Comparison of ENCODE assay signal across 29 cellular contexts in the genomic region with DNA sequence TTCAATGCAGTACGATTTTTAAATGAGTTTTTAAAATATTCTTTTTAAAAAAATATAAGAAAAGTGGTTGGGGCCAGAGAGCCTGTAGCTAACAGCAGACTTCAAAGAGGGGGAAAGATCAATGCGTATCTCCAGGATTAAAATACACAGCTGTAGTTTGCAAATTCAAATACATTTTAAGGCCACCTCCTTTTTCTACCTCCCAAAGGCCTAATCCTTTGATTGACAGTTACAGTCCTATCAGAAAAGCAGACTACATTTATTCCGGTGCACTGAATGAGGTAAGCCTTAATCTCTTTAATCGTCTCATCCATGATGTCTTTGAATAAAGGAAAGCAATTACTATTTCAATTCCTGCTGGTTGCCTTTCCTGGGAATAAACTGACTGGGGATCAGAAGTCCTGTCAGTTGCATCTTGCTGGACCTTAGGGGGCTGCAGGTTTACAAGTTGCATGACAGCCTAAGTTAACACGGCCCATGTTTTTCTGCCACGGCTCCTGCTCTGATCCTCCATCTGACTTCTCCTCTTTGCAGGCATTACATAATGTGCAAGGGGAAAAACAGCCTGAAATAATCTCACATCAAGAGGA. TPM values are rescaled to one million over a fixed set of nuclear protein-coding genes. Genes with fewer than 3 reads are reported as not detected.
DNase-seq lines count a peak whose midpoint lies in the region; ATAC-seq, FAIRE-seq and TF ChIP-seq lines count a peak whose summit lies in the region.
"Had no signal": no experiment of that assay in that cellular context is flagged by ENCODE, and none has a peak within 500 bp of the region (broad histone marks: within the 10 kb centered on the region; RNA-seq: fewer than 3 reads in every experiment).

No MANE protein-coding gene starts in this region.

- no peaks in the 10 kb centered on the region for H4K20me1 ChIP-seq in neural cell (ENCODE audit: insufficient read depth)

- no peaks in the 10 kb centered on the region for H3K36me3 ChIP-seq in neural cell (ENCODE audit: insufficient read depth, low read length)
- H3K36me3 ChIP-seq in gastrocnemius medialis: no peaks in the 10 kb centered on the region
- no peaks in the 10 kb centered on the region for H3K36me3 ChIP-seq in A673 (ENCODE audit: insufficient read depth, low read length, poor library complexity, severe bottlenecking)

- peak overlapping the region; percentile 41 for H3K4me3 ChIP-seq in neural cell (ENCODE audit: low read length)
- H3K4me3 ChIP-seq in gastrocnemius medialis: no peak overlapping the region
- H3K4me3 ChIP-seq in A673 (ENCODE audit: low read depth, low read length, poor library complexity, severe bottlenecking): no peak overlapping the region
- H3K4me3 ChIP-seq: GM23338 had no signal

- no peak for TF ChIP-seq CTCF in D721Med (IDR thresholded peaks at IDR 0.05; ENCODE audit: insufficient read depth, missing control alignments)
- TF ChIP-seq CTCF in neural cell (IDR thresholded peaks at IDR 0.05; ENCODE audit: poor library complexity, severe bottlenecking): no peak
- no peak for TF ChIP-seq CTCF in gastrocnemius medialis (IDR thresholded peaks at IDR 0.05 in 4 of 5, conservative IDR thresholded peaks at IDR 0.05 in 1 of 5)
- no peak for TF ChIP-seq CTCF in A673 (conservative IDR thresholded peaks at IDR 0.05; ENCODE audit: low read depth, low read length)

- H2AFZ ChIP-seq in neural cell (ENCODE audit: low read depth, low read length): no peak overlapping the region
- H2AFZ ChIP-seq: GM23338 had no signal

- H3K27me3 ChIP-seq in neural cell (ENCODE audit: insufficient read depth, low read depth, low read length) (peaks cover 5% of the 10 kb centered on the region), gastrocnemius medialis (no peaks in the 10 kb centered on the region), A673 (replicated peaks; ENCODE audit: insufficient read depth, low read depth, low read length, poor library complexity) (no peaks in the 10 kb centered on the region)

- POLR2A ChIA-PET in A673 (lab: Charles Lee; ENCODE audit: low non-redundant PET): no interaction called here

- peak overlapping the region; percentile 33 for H3K4me2 ChIP-seq in neural cell (ENCODE audit: low read length)
- H3K4me2 ChIP-seq: GM23338, KMS-11, SK-N-SH had no signal

- CTCF ChIA-PET in A673 (lab: Charles Lee): no interaction called here

- intact Hi-C loops in gastrocnemius medialis (cut with DNase I; ENCODE audit: low total_unique reads) (no loop called here), A673 (cut with micrococcal nuclease; ENCODE audit: unreplicated experiment) (no loop called here)

- no TSS peak for BruUV-seq in A673 (replicated peaks; lab: Mats Ljungman, UMichigan)

- peak; percentile 97 for FAIRE-seq in D721Med (lab: Jason Lieb, UNC)
- FAIRE-seq: A204.1, GM18507, RCC 7860 had no signal

- no peaks in the 10 kb centered on the region for H3K79me2 ChIP-seq in neural cell (replicated peaks; ENCODE audit: insufficient read depth, low read length)

- no peak for ATAC-seq in GM19455 (IDR thresholded peaks at IDR 0.05; ENCODE audit: unreplicated experiment)
- no peak for ATAC-seq in gastrocnemius medialis
- no peak for ATAC-seq in HG02870 (IDR thresholded peaks at IDR 0.05; ENCODE audit: unreplicated experiment)
- ATAC-seq: GM23338, T-helper 17 cell had no signal

- H3K9me3 ChIP-seq in neural cell (ENCODE audit: low read length) (no peaks in the 10 kb centered on the region), gastrocnemius medialis (no peaks in the 10 kb centered on the region), A673 (ENCODE audit: low read depth, low read length, poor library complexity, severe bottlenecking) (no peaks in the 10 kb centered on the region)
- H3K9me3 ChIP-seq: SK-N-SH had no signal

- H3K9ac ChIP-seq in neural cell (ENCODE audit: low read length): no peak overlapping the region
- H3K9ac ChIP-seq: KMS-11, SK-N-SH had no signal

- TF ChIP-seq EP300 in neural cell (conservative IDR thresholded peaks at IDR 0.05; ENCODE audit: poor library complexity, severe bottlenecking): no peak

- H3F3A ChIP-seq in neural cell (ENCODE audit: insufficient read depth, low read length, poor library complexity, severe bottlenecking): no peaks in the 10 kb centered on the region

- H3K4me1 ChIP-seq in gastrocnemius medialis: no peaks in the 10 kb centered on the region
- no peaks in the 10 kb centered on the region for H3K4me1 ChIP-seq in A673 (ENCODE audit: insufficient read depth, low read length, poor library complexity, severe bottlenecking)

- TF ChIP-seq RAD21 in neural cell (conservative IDR thresholded peaks at IDR 0.05): no peak

- no peak overlapping the region for H3K27ac ChIP-seq in neural cell (ENCODE audit: low read length)
- H3K27ac ChIP-seq in gastrocnemius medialis: no peak overlapping the region
- H3K27ac ChIP-seq in A673 (ENCODE audit: low read depth, low read length, poor library complexity, severe bottlenecking): no peak overlapping the region
- H3K27ac ChIP-seq: HL-60, KMS-11 had no signal

- TF ChIP-seq POLR2A in Raji (IDR thresholded peaks at IDR 0.05; ENCODE audit: insufficient read depth, low read depth, low read length): peak; percentile 42
- no peak for TF ChIP-seq POLR2A in gastrocnemius medialis (IDR thresholded peaks at IDR 0.05)

- DNase-seq in D721Med (ENCODE audit: insufficient read length, low spot score): no peak
- DNase-seq in NAMALWA (ENCODE audit: low spot score): peak; percentile 58
- DNase-seq in gastrocnemius medialis: no peak
- no peak for DNase-seq in A673 (ENCODE audit: low spot score)
- DNase-seq: AML-193; CD4-positive, alpha-beta memory T cell; COR-L47; DMS 273 treated with DMSO at 0.1 percent for 48 hours; DMS79; H9; HFFc6; NCI-H1092; NCI-H1417 treated with DMSO at 0.1 percent for 48 hours; NCI-H1694 treated with DMSO at 0.1 percent for 48 hours; NCI-H2081; NCI-H774; SK-N-SH; T-helper 17 cell had no signal

- in situ Hi-C loops in gastrocnemius medialis (cut with MboI; ENCODE audit: low sequenced_read_pairs in 4 of 4): loop anchor here in 1 of 4 donors (25.0 kb wide), 1 partner anchor 89 kb away; no protein-coding TSS in a partner anchor

- H3K9me2 ChIP-seq in neural cell (ENCODE audit: insufficient read depth, low read length): no peaks in the 10 kb centered on the region
- H3K9me2 ChIP-seq: SK-N-SH had no signal

TF ChIP-seq in neural cell, 6 proteins besides CTCF, POLR2A, EP300 and RAD21:
- no peak for TF ChIP-seq MXI1 (conservative IDR thresholded peaks at IDR 0.05; ENCODE audit: poor library complexity, severe bottlenecking)
- TF ChIP-seq, protein P1, sequence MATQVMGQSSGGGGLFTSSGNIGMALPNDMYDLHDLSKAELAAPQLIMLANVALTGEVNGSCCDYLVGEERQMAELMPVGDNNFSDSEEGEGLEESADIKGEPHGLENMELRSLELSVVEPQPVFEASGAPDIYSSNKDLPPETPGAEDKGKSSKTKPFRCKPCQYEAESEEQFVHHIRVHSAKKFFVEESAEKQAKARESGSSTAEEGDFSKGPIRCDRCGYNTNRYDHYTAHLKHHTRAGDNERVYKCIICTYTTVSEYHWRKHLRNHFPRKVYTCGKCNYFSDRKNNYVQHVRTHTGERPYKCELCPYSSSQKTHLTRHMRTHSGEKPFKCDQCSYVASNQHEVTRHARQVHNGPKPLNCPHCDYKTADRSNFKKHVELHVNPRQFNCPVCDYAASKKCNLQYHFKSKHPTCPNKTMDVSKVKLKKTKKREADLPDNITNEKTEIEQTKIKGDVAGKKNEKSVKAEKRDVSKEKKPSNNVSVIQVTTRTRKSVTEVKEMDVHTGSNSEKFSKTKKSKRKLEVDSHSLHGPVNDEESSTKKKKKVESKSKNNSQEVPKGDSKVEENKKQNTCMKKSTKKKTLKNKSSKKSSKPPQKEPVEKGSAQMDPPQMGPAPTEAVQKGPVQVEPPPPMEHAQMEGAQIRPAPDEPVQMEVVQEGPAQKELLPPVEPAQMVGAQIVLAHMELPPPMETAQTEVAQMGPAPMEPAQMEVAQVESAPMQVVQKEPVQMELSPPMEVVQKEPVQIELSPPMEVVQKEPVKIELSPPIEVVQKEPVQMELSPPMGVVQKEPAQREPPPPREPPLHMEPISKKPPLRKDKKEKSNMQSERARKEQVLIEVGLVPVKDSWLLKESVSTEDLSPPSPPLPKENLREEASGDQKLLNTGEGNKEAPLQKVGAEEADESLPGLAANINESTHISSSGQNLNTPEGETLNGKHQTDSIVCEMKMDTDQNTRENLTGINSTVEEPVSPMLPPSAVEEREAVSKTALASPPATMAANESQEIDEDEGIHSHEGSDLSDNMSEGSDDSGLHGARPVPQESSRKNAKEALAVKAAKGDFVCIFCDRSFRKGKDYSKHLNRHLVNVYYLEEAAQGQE (IDR thresholded peaks at IDR 0.05; ENCODE audit: borderline replicate concordance): peak; percentile 79
- peak; percentile 10 for TF ChIP-seq POLR2AphosphoS5 (IDR thresholded peaks at IDR 0.05)
- TF ChIP-seq SMC3 (conservative IDR thresholded peaks at IDR 0.05; ENCODE audit: poor library complexity): no peak
TF ChIP-seq in neural cell: peak in this region for 2.

RNA-seq across cellular contexts. Expression of gene CADPS, which starts 51.7 kb away (rescaled TPM):
- polyA plus RNA-seq in neural cell: 118 and 125 TPM in 2 replicates
- polyA minus RNA-seq in neural cell: 183 and 201 TPM in 2 replicates
- total RNA-seq in gastrocnemius medialis (1 to 10 TPM in 1 of 4 donors, not detected in 3; 2.1 TPM), A673 (2021) (not detected in 2 replicates)
- total RNA-seq: CD4-positive, alpha-beta memory T cell; HFFc6; T-helper 17 cell had no signal
- polyA plus RNA-seq: CD4-positive, alpha-beta memory T cell; IgD-negative memory B cell had no signal
